Comparison of ENCODE assay signal across 1 cellular context in genomic region chr19:48445606-48446481, GRCh38.
TF ChIP-seq lines count a peak whose summit lies in the region.

GRWD1 (plus strand) TSS chr19:48445983; CDS start chr19:48446006, 23 bp downstream.

TF ChIP-seq in HepG2, 621 proteins besides CTCF, POLR2A, EP300 and RAD21 (continued from another document):
- TF ChIP-seq SNAPC4 (CRISPR knock-in tag; IDR thresholded peaks at IDR 0.05) (peak; percentile 75; the same call in 1 of the 2 replicates), ZMAT5 (CRISPR knock-in tag; IDR thresholded peaks at IDR 0.05; ENCODE audit: borderline replicate concordance, low read depth) (no peak), SP140L (CRISPR knock-in tag; IDR thresholded peaks at IDR 0.05; ENCODE audit: borderline replicate concordance) (no peak), HNRNPUL1 (IDR thresholded peaks at IDR 0.05; ENCODE audit: low read depth, low read length) (no peak), TBX3 (IDR thresholded peaks at IDR 0.05; ENCODE audit: borderline replicate concordance) (no peak), SP1 (IDR thresholded peaks at IDR 0.05) (no peak), SP1 (CRISPR knock-in tag; IDR thresholded peaks at IDR 0.05) (peak; percentile 54; the same call in 1 of the 2 replicates), PREB (CRISPR knock-in tag; IDR thresholded peaks at IDR 0.05) (no peak), GMEB2 (CRISPR knock-in tag; IDR thresholded peaks at IDR 0.05; ENCODE audit: low read depth) (0 out of 2 replicates have a peak, but pooled peaks have one; percentile 8), SNRNP70 (IDR thresholded peaks at IDR 0.05; ENCODE audit: low read depth, low read length) (no peak), SALL2 (CRISPR knock-in tag; IDR thresholded peaks at IDR 0.05) (peak; percentile 40; the same call in 1 of the 2 replicates), ZNF75D (CRISPR knock-in tag; IDR thresholded peaks at IDR 0.05; ENCODE audit: borderline replicate concordance) (no peak), MLXIP (CRISPR knock-in tag; IDR thresholded peaks at IDR 0.05; ENCODE audit: borderline replicate concordance) (no peak), RNF2 (conservative IDR thresholded peaks at IDR 0.05; ENCODE audit: low read depth) (no peak), SRSF4 (IDR thresholded peaks at IDR 0.05; ENCODE audit: low read depth, low read length, poor library complexity, severe bottlenecking) (no peak), ZNF503 (CRISPR knock-in tag; IDR thresholded peaks at IDR 0.05) (no peak), CC2D1A (CRISPR knock-in tag; IDR thresholded peaks at IDR 0.05) (0 out of 2 replicates have a peak, but pooled peaks have one; percentile 2)
